1 cellular context compared by ENCODE assay signal in the genomic region with DNA sequence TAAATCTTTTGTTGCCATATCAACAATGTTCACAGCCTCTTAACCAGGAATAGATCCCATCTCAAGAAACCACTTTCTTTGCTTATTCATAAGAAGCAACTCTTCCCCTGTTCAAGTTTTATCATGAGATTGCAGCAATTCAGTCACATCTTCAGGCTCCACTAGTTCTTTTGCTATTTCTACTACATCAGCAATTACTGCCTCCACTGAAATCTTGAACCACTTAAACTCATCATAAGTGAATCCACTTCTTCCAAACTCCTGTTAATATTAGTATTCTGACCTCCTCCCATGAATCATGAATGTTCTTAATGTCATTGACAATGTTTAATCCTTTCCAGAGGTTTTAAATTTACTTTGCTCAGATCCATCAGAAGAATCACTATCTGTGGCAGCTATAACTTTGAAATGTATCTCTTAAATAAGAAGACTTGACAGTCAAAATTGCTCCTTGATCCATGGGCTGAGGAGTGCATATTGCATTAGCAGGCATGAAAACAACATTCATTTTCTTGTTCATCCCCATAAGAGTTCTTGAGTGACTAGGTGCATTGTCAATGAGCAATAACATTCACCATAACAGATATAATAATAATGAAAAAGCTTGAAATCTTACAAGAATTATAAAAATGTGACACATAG.
A peak's percentile ranks its signal among the peaks of the same experiment; 100 is the strongest.
TF ChIP-seq lines count a peak whose summit lies in the region.

No MANE protein-coding gene starts in this region.

TF ChIP-seq in IMR-90, 13 proteins besides CTCF, POLR2A, EP300 and RAD21:
- TF ChIP-seq, protein P1, sequence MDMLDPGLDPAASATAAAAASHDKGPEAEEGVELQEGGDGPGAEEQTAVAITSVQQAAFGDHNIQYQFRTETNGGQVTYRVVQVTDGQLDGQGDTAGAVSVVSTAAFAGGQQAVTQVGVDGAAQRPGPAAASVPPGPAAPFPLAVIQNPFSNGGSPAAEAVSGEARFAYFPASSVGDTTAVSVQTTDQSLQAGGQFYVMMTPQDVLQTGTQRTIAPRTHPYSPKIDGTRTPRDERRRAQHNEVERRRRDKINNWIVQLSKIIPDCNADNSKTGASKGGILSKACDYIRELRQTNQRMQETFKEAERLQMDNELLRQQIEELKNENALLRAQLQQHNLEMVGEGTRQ (IDR thresholded peaks at IDR 0.05; ENCODE audit: low read depth, low read length) = no peak
- TF ChIP-seq MAFK (IDR thresholded peaks at IDR 0.05; ENCODE audit: low read depth, low read length) = peak; percentile 36
